1 cellular context compared by ENCODE assay signal in the genomic region with DNA sequence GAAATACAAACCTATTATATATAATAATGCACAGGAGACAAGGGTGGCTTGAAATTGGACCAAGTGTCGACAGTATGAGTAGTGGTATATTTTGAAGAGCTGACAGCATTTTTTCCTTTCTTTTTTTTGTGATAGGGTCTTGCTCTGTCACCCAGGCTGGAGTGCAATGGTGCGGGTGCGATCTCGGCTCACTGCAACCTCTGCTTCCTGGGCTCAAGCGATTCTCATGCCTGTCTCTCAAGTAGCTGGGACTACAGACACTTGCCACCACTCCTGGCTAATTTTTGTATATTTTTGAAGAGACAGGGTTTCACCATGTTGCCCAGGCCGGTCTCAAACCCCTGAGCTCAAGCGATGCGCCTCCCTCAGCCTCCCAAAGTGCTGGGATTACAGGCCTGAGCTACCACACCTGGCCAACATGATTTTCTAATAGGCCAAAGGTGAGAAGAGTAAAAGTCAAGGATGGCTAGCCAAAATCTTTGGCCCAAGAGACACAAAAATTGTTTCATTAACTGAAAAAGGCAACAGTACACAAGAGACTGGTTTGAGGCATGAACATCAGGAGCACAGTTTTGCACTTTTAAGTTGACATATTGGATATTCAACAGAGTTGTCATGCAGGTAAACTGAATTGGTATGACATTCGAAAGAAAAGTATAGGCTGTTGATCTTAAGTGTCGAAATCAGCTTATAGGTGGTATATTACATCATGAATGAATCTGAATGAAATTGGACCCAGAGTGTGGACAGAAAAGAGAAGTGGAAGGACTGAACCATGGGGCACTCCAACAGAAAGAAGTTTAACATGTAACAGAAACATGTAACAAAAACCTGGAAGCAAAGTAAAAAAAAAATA.
TF ChIP-seq lines count a peak whose summit lies in the region.

No MANE protein-coding gene starts in this region.

TF ChIP-seq in endothelial cell of umbilical vein, 7 proteins besides CTCF, POLR2A, EP300 and RAD21:
- TF ChIP-seq FOS (IDR thresholded peaks at IDR 0.05; ENCODE audit: borderline replicate concordance, insufficient read depth, low read length): no peak
- no peak for TF ChIP-seq EZH2 (IDR thresholded peaks at IDR 0.05; ENCODE audit: borderline replicate concordance, low read depth, low read length, severe bottlenecking)
- peak; percentile 3 for TF ChIP-seq POLR2AphosphoS5 (IDR thresholded peaks at IDR 0.05; ENCODE audit: insufficient read depth, low read depth, low read length)
- TF ChIP-seq, protein P1, sequence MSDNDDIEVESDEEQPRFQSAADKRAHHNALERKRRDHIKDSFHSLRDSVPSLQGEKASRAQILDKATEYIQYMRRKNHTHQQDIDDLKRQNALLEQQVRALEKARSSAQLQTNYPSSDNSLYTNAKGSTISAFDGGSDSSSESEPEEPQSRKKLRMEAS (IDR thresholded peaks at IDR 0.05; ENCODE audit: insufficient read depth, insufficient read length): no peak
- TF ChIP-seq GATA2 (IDR thresholded peaks at IDR 0.05; ENCODE audit: insufficient read depth, insufficient read length, low read depth, low read length): no peak
